In the genomic region with DNA sequence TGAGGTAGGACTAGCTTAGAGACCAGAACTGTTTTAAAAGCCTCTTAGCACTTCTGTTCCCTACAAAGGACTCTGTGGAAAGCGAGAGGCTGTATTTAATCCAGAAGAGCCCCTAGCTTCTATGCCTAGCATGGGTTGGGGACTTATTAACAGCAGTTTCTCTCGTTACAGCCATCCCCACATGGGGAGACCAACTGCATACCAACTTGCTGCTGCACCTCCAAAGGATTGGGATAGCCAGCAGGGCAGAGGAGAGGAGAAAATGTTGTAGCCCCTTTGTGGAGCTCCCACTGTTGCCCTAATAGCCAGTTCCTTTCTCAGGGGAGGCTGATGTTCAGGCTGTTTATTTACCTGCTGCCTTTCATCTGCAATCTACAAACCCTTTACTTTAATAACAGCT, we compare ENCODE assay signal across 1 cellular context.
TF ChIP-seq lines count a peak whose summit lies in the region.

No MANE protein-coding gene starts in this region.

TF ChIP-seq in H1, 55 proteins besides CTCF, POLR2A, EP300 and RAD21:
- no peak for TF ChIP-seq SAP30 (IDR thresholded peaks at IDR 0.05; ENCODE audit: insufficient read depth, insufficient replicate concordance, low read length)
- TF ChIP-seq YY1 (IDR thresholded peaks at IDR 0.05; ENCODE audit: low read depth, low read length), result no peak
- no peak for TF ChIP-seq BCL11A (IDR thresholded peaks at IDR 0.05; ENCODE audit: low read depth in 2 of 2, low read length in 2 of 2)
- TF ChIP-seq RBBP5 (IDR thresholded peaks at IDR 0.05; ENCODE audit: borderline replicate concordance, low read depth, low read length), result no peak
- TF ChIP-seq, protein P1, sequence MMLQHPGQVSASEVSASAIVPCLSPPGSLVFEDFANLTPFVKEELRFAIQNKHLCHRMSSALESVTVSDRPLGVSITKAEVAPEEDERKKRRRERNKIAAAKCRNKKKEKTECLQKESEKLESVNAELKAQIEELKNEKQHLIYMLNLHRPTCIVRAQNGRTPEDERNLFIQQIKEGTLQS (IDR thresholded peaks at IDR 0.05; ENCODE audit: insufficient read depth, low read depth, low read length), result no peak
- no peak for TF ChIP-seq TAF1 (IDR thresholded peaks at IDR 0.05; ENCODE audit: low read depth, low read length)
- no peak for TF ChIP-seq MAFK (IDR thresholded peaks at IDR 0.05; ENCODE audit: low read depth, low read length)
- no peak for TF ChIP-seq TAF7 (optimal IDR thresholded peaks at IDR 0.05; ENCODE audit: borderline replicate concordance, low read depth, low read length)
- TF ChIP-seq, protein P2, sequence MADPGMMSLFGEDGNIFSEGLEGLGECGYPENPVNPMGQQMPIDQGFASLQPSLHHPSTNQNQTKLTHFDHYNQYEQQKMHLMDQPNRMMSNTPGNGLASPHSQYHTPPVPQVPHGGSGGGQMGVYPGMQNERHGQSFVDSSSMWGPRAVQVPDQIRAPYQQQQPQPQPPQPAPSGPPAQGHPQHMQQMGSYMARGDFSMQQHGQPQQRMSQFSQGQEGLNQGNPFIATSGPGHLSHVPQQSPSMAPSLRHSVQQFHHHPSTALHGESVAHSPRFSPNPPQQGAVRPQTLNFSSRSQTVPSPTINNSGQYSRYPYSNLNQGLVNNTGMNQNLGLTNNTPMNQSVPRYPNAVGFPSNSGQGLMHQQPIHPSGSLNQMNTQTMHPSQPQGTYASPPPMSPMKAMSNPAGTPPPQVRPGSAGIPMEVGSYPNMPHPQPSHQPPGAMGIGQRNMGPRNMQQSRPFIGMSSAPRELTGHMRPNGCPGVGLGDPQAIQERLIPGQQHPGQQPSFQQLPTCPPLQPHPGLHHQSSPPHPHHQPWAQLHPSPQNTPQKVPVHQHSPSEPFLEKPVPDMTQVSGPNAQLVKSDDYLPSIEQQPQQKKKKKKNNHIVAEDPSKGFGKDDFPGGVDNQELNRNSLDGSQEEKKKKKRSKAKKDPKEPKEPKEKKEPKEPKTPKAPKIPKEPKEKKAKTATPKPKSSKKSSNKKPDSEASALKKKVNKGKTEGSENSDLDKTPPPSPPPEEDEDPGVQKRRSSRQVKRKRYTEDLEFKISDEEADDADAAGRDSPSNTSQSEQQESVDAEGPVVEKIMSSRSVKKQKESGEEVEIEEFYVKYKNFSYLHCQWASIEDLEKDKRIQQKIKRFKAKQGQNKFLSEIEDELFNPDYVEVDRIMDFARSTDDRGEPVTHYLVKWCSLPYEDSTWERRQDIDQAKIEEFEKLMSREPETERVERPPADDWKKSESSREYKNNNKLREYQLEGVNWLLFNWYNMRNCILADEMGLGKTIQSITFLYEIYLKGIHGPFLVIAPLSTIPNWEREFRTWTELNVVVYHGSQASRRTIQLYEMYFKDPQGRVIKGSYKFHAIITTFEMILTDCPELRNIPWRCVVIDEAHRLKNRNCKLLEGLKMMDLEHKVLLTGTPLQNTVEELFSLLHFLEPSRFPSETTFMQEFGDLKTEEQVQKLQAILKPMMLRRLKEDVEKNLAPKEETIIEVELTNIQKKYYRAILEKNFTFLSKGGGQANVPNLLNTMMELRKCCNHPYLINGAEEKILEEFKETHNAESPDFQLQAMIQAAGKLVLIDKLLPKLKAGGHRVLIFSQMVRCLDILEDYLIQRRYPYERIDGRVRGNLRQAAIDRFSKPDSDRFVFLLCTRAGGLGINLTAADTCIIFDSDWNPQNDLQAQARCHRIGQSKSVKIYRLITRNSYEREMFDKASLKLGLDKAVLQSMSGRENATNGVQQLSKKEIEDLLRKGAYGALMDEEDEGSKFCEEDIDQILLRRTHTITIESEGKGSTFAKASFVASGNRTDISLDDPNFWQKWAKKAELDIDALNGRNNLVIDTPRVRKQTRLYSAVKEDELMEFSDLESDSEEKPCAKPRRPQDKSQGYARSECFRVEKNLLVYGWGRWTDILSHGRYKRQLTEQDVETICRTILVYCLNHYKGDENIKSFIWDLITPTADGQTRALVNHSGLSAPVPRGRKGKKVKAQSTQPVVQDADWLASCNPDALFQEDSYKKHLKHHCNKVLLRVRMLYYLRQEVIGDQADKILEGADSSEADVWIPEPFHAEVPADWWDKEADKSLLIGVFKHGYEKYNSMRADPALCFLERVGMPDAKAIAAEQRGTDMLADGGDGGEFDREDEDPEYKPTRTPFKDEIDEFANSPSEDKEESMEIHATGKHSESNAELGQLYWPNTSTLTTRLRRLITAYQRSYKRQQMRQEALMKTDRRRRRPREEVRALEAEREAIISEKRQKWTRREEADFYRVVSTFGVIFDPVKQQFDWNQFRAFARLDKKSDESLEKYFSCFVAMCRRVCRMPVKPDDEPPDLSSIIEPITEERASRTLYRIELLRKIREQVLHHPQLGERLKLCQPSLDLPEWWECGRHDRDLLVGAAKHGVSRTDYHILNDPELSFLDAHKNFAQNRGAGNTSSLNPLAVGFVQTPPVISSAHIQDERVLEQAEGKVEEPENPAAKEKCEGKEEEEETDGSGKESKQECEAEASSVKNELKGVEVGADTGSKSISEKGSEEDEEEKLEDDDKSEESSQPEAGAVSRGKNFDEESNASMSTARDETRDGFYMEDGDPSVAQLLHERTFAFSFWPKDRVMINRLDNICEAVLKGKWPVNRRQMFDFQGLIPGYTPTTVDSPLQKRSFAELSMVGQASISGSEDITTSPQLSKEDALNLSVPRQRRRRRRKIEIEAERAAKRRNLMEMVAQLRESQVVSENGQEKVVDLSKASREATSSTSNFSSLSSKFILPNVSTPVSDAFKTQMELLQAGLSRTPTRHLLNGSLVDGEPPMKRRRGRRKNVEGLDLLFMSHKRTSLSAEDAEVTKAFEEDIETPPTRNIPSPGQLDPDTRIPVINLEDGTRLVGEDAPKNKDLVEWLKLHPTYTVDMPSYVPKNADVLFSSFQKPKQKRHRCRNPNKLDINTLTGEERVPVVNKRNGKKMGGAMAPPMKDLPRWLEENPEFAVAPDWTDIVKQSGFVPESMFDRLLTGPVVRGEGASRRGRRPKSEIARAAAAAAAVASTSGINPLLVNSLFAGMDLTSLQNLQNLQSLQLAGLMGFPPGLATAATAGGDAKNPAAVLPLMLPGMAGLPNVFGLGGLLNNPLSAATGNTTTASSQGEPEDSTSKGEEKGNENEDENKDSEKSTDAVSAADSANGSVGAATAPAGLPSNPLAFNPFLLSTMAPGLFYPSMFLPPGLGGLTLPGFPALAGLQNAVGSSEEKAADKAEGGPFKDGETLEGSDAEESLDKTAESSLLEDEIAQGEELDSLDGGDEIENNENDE (IDR thresholded peaks at IDR 0.05; ENCODE audit: insufficient replicate concordance, low read length), result no peak
- no peak for TF ChIP-seq E2F6 (IDR thresholded peaks at IDR 0.05)
- TF ChIP-seq KDM5A (IDR thresholded peaks at IDR 0.05; ENCODE audit: low read length), result no peak
- TF ChIP-seq SP1 (IDR thresholded peaks at IDR 0.05; ENCODE audit: low read depth, low read length), result no peak
- no peak for TF ChIP-seq MAX (IDR thresholded peaks at IDR 0.05)
- no peak for TF ChIP-seq ZNF274 (IDR thresholded peaks at IDR 0.05; ENCODE audit: borderline replicate concordance, extremely low read depth, low read length)
- no peak for TF ChIP-seq EZH2 (IDR thresholded peaks at IDR 0.05; ENCODE audit: low read depth, low read length, severe bottlenecking)
- no peak for TF ChIP-seq CHD2 (IDR thresholded peaks at IDR 0.05; ENCODE audit: low read length)
- no peak for TF ChIP-seq CHD1 (IDR thresholded peaks at IDR 0.05; ENCODE audit: low read depth, low read length)
